Comparison of ENCODE assay signal across 7 cellular contexts in the genomic region with DNA sequence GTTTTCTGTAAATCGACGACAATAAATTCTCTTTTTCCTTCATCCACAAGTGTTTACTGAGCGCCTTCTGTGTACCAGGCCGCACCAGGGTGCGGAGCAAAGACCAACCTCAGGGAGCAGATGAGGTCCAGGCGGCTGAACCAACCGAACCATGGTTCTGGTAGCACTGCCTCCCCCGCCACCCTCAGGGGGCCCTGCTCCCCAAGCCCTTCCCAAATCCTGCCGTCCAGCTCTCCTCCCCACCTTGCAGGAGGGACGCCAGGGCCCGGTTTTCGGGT. TPM values are rescaled to one million over a fixed set of nuclear protein-coding genes. Genes with fewer than 3 reads are reported as not detected.
DNase-seq lines count a peak whose midpoint lies in the region; ATAC-seq and TF ChIP-seq lines count a peak whose summit lies in the region.

No MANE protein-coding gene starts in this region.

- intact Hi-C loops in spleen (cut with DNase I; ENCODE audit: low total_unique reads): no loop called here

- no peak for DNase-seq in activated CD8-positive, alpha-beta T cell treated with anti-CD3 and anti-CD28 coated beads, Interleukin-2, amount 10 ng/mL, durations not matched to agents 7 days and 5 days
- DNase-seq in spleen (no peak), MM.1S (no peak)

- H3K27ac Mint-ChIP-seq in activated CD8-positive, alpha-beta T cell treated with anti-CD3 and anti-CD28 coated beads, Interleukin-2, amount 10 ng/mL, durations not matched to agents 7 days and 5 days: no peak overlapping the region

- peaks cover 0 to 35% (median 18%) of the 10 kb centered on the region in 7 donors for H3K27me3 ChIP-seq in spleen (replicated peaks in 1 of 7)
- H3K27me3 ChIP-seq in MM.1S (replicated peaks; ENCODE audit: insufficient read depth, low read length): peaks cover 5% of the 10 kb centered on the region; the same call in 1 of the 2 replicates

- H3K4me1 ChIP-seq in HEK293 (ENCODE audit: control insufficient read depth, insufficient read depth, low read length) (peaks cover 3% of the 10 kb centered on the region; the same call in 1 of the 2 replicates), spleen (peaks cover 7 to 38% (median 28%) of the 10 kb centered on the region in 6 donors), MM.1S (ENCODE audit: low read length) (no peaks in the 10 kb centered on the region)

- H4K20me1 ChIP-seq in MM.1S (ENCODE audit: insufficient read depth, low read length): no peaks in the 10 kb centered on the region

- ATAC-seq in activated CD8-positive, alpha-beta T cell treated with anti-CD3 and anti-CD28 coated beads, Interleukin-2, amount 10 ng/mL, durations not matched to agents 7 days and 5 days: no peak
- ATAC-seq in GM18867 (IDR thresholded peaks at IDR 0.05; ENCODE audit: unreplicated experiment): no peak
- no peak for ATAC-seq in HG02678 (IDR thresholded peaks at IDR 0.05; ENCODE audit: unreplicated experiment)

- H3K4me3 Mint-ChIP-seq in activated CD8-positive, alpha-beta T cell treated with anti-CD3 and anti-CD28 coated beads, Interleukin-2, amount 10 ng/mL, durations not matched to agents 7 days and 5 days: peak overlapping the region; percentile 83

- H3K4me2 ChIP-seq in MM.1S (ENCODE audit: low read depth, low read length): no peak overlapping the region

- no peaks in the 10 kb centered on the region for H3K9me2 ChIP-seq in MM.1S (replicated peaks; ENCODE audit: insufficient read depth, low read length)

- no peak overlapping the region; the same call in 1 of the 2 replicates for H3K27ac ChIP-seq in HEK293 (ENCODE audit: extremely low read depth, low read depth, low read length)
- H3K27ac ChIP-seq in spleen: peak overlapping the region in 4 of 8 donors; percentile 51 to 83 (median 81)
- no peak overlapping the region for H3K27ac ChIP-seq in MM.1S (ENCODE audit: low read length)

- H2AFZ ChIP-seq in MM.1S (ENCODE audit: low read length): no peak overlapping the region

- H3K4me1 Mint-ChIP-seq in activated CD8-positive, alpha-beta T cell treated with anti-CD3 and anti-CD28 coated beads, Interleukin-2, amount 10 ng/mL, durations not matched to agents 7 days and 5 days (ENCODE audit: low read depth): peaks cover 28% of the 10 kb centered on the region

- TF ChIP-seq POLR2A in spleen (IDR thresholded peaks at IDR 0.05): no peak

- no peak for TF ChIP-seq CTCF in HEK293 (tag by site-specific recombination; IDR thresholded peaks at IDR 0.05)
- no peak for TF ChIP-seq CTCF in spleen (IDR thresholded peaks at IDR 0.05 in 8 of 11, conservative IDR thresholded peaks at IDR 0.05 in 3 of 11)
- no peak for TF ChIP-seq CTCF in MM.1S (IDR thresholded peaks at IDR 0.05; ENCODE audit: low read length)

- no peak overlapping the region for H3K9ac ChIP-seq in MM.1S (ENCODE audit: low read length)

- peak overlapping the region; percentile 33 for H3K4me3 ChIP-seq in HEK293 (ENCODE audit: low read depth, low read length)
- H3K4me3 ChIP-seq in iPS-11a (ENCODE audit: low read depth, low read length): peak overlapping the region; percentile 39
- H3K4me3 ChIP-seq in spleen: peak overlapping the region; percentile 30 to 77 (median 54)
- H3K4me3 ChIP-seq in MM.1S (ENCODE audit: low read length): no peak overlapping the region

- peaks cover 5% of the 10 kb centered on the region for H3K36me3 Mint-ChIP-seq in activated CD8-positive, alpha-beta T cell treated with anti-CD3 and anti-CD28 coated beads, Interleukin-2, amount 10 ng/mL, durations not matched to agents 7 days and 5 days (ENCODE audit: low read depth)

- no peaks in the 10 kb centered on the region for H3K9me3 ChIP-seq in HEK293 (ENCODE audit: control insufficient read depth, insufficient read depth, low read depth, low read length)
- H3K9me3 ChIP-seq in spleen: no peaks in the 10 kb centered on the region
- H3K9me3 ChIP-seq in MM.1S (replicated peaks; ENCODE audit: insufficient read depth, low read length): no peaks in the 10 kb centered on the region

- no peaks in the 10 kb centered on the region for H3K79me2 ChIP-seq in MM.1S (ENCODE audit: low read length)

- no peaks in the 10 kb centered on the region for H3K27me3 Mint-ChIP-seq in activated CD8-positive, alpha-beta T cell treated with anti-CD3 and anti-CD28 coated beads, Interleukin-2, amount 10 ng/mL, durations not matched to agents 7 days and 5 days (ENCODE audit: low read depth)

- POLR2A ChIA-PET in HEK293 (lab: Yijun Ruan, JAX): interaction anchor here (0.9 to 1.5 kb wide), 4 partner anchors 8 to 38 kb away, joined by 3 to 10 read pairs (median 4); a partner anchor contains a TSS
- POLR2A ChIA-PET in activated CD8-positive, alpha-beta T cell treated with anti-CD3 and anti-CD28 coated beads, Interleukin-2, amount 10 ng/mL, durations not matched to agents 7 days and 5 days (lab: Charles Lee): no interaction called here

- WGBS in spleen, 5 donors: 50 to 66% (median 62%) methylated on average over 12 of the region's 12 CpGs

- H3K36me3 ChIP-seq in HEK293 (ENCODE audit: control insufficient read depth in 2 of 2, insufficient read depth in 1 of 2, low read length in 2 of 2) (peaks cover 0 to 6% of the 10 kb centered on the region in 2 experiments; a peak in 2 of 3 replicates), spleen (no peaks in the 10 kb centered on the region), MM.1S (replicated peaks; ENCODE audit: insufficient read depth, low read length) (no peaks in the 10 kb centered on the region)

- H3K9me3 Mint-ChIP-seq in activated CD8-positive, alpha-beta T cell treated with anti-CD3 and anti-CD28 coated beads, Interleukin-2, amount 10 ng/mL, durations not matched to agents 7 days and 5 days (ENCODE audit: insufficient read depth): no peaks in the 10 kb centered on the region

- CTCF ChIA-PET in HEK293 (lab: Yijun Ruan, JAX): no interaction called here
- CTCF ChIA-PET in activated CD8-positive, alpha-beta T cell treated with anti-CD3 and anti-CD28 coated beads, Interleukin-2, amount 10 ng/mL, durations not matched to agents 7 days and 5 days (lab: Charles Lee): interaction anchor here (0.7 kb wide), 1 partner anchor 52 kb away, joined by 3 read pairs; no protein-coding TSS in a partner anchor

- no peaks in the 10 kb centered on the region for H3F3A ChIP-seq in MM.1S (ENCODE audit: insufficient read depth, low read length)

TF ChIP-seq in HEK293, 187 proteins besides CTCF, POLR2A, EP300 and RAD21 (continues in another document):
- TF ChIP-seq, protein P1, sequence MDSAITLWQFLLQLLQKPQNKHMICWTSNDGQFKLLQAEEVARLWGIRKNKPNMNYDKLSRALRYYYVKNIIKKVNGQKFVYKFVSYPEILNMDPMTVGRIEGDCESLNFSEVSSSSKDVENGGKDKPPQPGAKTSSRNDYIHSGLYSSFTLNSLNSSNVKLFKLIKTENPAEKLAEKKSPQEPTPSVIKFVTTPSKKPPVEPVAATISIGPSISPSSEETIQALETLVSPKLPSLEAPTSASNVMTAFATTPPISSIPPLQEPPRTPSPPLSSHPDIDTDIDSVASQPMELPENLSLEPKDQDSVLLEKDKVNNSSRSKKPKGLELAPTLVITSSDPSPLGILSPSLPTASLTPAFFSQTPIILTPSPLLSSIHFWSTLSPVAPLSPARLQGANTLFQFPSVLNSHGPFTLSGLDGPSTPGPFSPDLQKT (IDR thresholded peaks at IDR 0.05; ENCODE audit: borderline replicate concordance, low read depth, low read length): no peak
- no peak for TF ChIP-seq OVOL3 (tag by site-specific recombination; IDR thresholded peaks at IDR 0.05)
- TF ChIP-seq ZBTB7A (tag by site-specific recombination; IDR thresholded peaks at IDR 0.05; ENCODE audit: low read depth): no peak
- TF ChIP-seq SCRT2 (tag by site-specific recombination; IDR thresholded peaks at IDR 0.05): no peak
- TF ChIP-seq ZSCAN16 (tag by site-specific recombination; IDR thresholded peaks at IDR 0.05): no peak
- no peak for TF ChIP-seq ZNF133 (tag by site-specific recombination; IDR thresholded peaks at IDR 0.05)
- TF ChIP-seq HOXC10 (CRISPR knock-in tag; IDR thresholded peaks at IDR 0.05): no peak
- TF ChIP-seq ZSCAN30 (tag by site-specific recombination; IDR thresholded peaks at IDR 0.05): no peak
- TF ChIP-seq ZNF830 (tag by site-specific recombination; IDR thresholded peaks at IDR 0.05; ENCODE audit: low read depth): no peak
- TF ChIP-seq, protein P2, sequence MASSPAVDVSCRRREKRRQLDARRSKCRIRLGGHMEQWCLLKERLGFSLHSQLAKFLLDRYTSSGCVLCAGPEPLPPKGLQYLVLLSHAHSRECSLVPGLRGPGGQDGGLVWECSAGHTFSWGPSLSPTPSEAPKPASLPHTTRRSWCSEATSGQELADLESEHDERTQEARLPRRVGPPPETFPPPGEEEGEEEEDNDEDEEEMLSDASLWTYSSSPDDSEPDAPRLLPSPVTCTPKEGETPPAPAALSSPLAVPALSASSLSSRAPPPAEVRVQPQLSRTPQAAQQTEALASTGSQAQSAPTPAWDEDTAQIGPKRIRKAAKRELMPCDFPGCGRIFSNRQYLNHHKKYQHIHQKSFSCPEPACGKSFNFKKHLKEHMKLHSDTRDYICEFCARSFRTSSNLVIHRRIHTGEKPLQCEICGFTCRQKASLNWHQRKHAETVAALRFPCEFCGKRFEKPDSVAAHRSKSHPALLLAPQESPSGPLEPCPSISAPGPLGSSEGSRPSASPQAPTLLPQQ (tag by site-specific recombination; IDR thresholded peaks at IDR 0.05): no peak
- no peak for TF ChIP-seq ZNF302 (tag by site-specific recombination; IDR thresholded peaks at IDR 0.05; ENCODE audit: low read depth)
- no peak for TF ChIP-seq ZNF843 (tag by site-specific recombination; IDR thresholded peaks at IDR 0.05)

RNA-seq across cellular contexts. Expression of a gene that starts 5.1 kb away (rescaled TPM):
- total RNA-seq in activated CD8-positive, alpha-beta T cell treated with anti-CD3 and anti-CD28 coated beads, Interleukin-2, amount 10 ng/mL, durations not matched to agents 7 days and 5 days: under 1 TPM; 0.84 to 0.99 TPM
- total RNA-seq in spleen: not detected
- polyA plus RNA-seq in spleen: not detected

RNA-seq across cellular contexts. Expression of a gene that starts 7.9 kb away (rescaled TPM):
- 10 to 100 TPM in 1 of 2 experiments, 1 to 10 TPM in 1; 9.4 to 11.5 TPM for total RNA-seq in activated CD8-positive, alpha-beta T cell treated with anti-CD3 and anti-CD28 coated beads, Interleukin-2, amount 10 ng/mL, durations not matched to agents 7 days and 5 days
- 10 to 100 TPM in 3 of 7 donors, 1 to 10 TPM in 4; 6.7 to 11.2 (median 9.4) TPM for total RNA-seq in spleen
- polyA plus RNA-seq in spleen: 1 to 10 TPM; 2.3 to 3.4 (median 2.5) TPM

RNA-seq across cellular contexts. Expression of a gene that starts 13.5 kb away (rescaled TPM):
- 1,000 to 10,000 TPM; 1,111 to 1,173 TPM for total RNA-seq in activated CD8-positive, alpha-beta T cell treated with anti-CD3 and anti-CD28 coated beads, Interleukin-2, amount 10 ng/mL, durations not matched to agents 7 days and 5 days
- 1,000 to 10,000 TPM in 4 of 7 donors, 100 to 1,000 TPM in 3; 712 to 1,400 (median 1,083) TPM for total RNA-seq in spleen
- polyA plus RNA-seq in spleen: 1,000 to 10,000 TPM; 1,850 to 2,466 (median 2,373) TPM

RNA-seq across cellular contexts. Expression of a gene that starts 19.7 kb away (rescaled TPM):
- total RNA-seq in activated CD8-positive, alpha-beta T cell treated with anti-CD3 and anti-CD28 coated beads, Interleukin-2, amount 10 ng/mL, durations not matched to agents 7 days and 5 days: 1 to 10 TPM; 1.3 to 1.5 TPM
- 1 to 10 TPM; 2.2 to 6.1 (median 3.2) TPM for total RNA-seq in spleen
- polyA plus RNA-seq in spleen: 1 to 10 TPM; 3.2 to 4.4 (median 3.2) TPM

RNA-seq across cellular contexts. Expression of a gene that starts 38.0 kb away (rescaled TPM):
- 1 to 10 TPM; 1.5 to 1.7 TPM for total RNA-seq in activated CD8-positive, alpha-beta T cell treated with anti-CD3 and anti-CD28 coated beads, Interleukin-2, amount 10 ng/mL, durations not matched to agents 7 days and 5 days
- 1 to 10 TPM in 5 of 7 donors, under 1 TPM in 2; 0.44 to 3.0 (median 1.3) TPM for total RNA-seq in spleen
- polyA plus RNA-seq in spleen: under 1 TPM; 0.59 to 0.74 (median 0.61) TPM
